22 cellular contexts compared by ENCODE assay signal in the genomic region with DNA sequence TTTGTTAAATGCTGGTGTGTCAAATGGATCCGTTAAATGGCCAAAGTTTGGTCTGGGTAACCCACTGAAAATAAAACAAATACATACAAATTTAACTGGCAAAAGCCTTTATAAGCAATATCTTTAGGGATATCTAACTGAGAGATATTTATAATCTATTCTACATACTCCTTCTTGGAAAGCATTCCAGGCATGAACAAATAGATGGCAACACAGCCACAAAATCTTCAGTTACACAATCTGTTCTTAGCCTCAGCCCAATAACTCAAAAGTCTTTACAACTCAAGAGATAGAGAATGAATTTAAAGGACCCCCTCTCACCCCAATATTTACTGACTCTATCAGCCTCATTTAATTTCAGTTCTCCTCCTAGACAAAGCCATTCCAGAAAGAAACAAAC.
"Had no signal": no experiment of that assay in that cellular context is flagged by ENCODE, and none has a peak within 500 bp of the region (broad histone marks: within the 10 kb centered on the region; RNA-seq: fewer than 3 reads in every experiment).

No MANE protein-coding gene starts in this region.

- H3K27ac Mint-ChIP-seq: activated naive CD4-positive, alpha-beta T cell treated with anti-CD3 and anti-CD28 coated beads, Interleukin-2, amount 50 U/mL, for 24 hours; natural killer cell; stimulated activated memory B cell treated with anti-CD40 and anti-IgM and Interleukin-4, amounts not matched to agents 10 μg/mL and 1 μg/mL and 100 μg/mL, for 72 hours; type B pancreatic cell had no signal

- H3K9me3 Mint-ChIP-seq: activated naive CD4-positive, alpha-beta T cell treated with anti-CD3 and anti-CD28 coated beads, Interleukin-2, amount 50 U/mL, for 24 hours; immature natural killer cell; natural killer cell; stimulated activated memory B cell treated with anti-CD40 and anti-IgM and Interleukin-4, amounts not matched to agents 10 μg/mL and 1 μg/mL and 100 μg/mL, for 72 hours; type B pancreatic cell had no signal

- DNase-seq: activated CD4-positive, alpha-beta T cell treated with anti-CD3 and anti-CD28 coated beads, Interleukin-2, amount 50 U/mL, for 1 hour; activated CD8-positive, alpha-beta memory T cell treated with anti-CD3 and anti-CD28 coated beads, Interleukin-2, amount 50 U/mL, for 48 hours; activated gamma-delta T cell; activated T-cell treated with anti-CD3 and anti-CD28 coated beads, Interleukin-2, amount 50 U/mL, for 48 hours; adrenal gland; dermis blood vessel endothelial cell; effector memory CD4-positive, alpha-beta T cell; gastrocnemius medialis; heart left ventricle; immature natural killer cell; left ventricle myocardium superior; natural killer cell; ovary; sigmoid colon; spleen; stimulated activated CD4-positive, alpha-beta T cell treated with anti-CD3 and anti-CD28 coated beads, Interleukin-4, amount 100 ng/mL, for 4 hours; testis had no signal

- H3K4me1 Mint-ChIP-seq: activated naive CD4-positive, alpha-beta T cell treated with anti-CD3 and anti-CD28 coated beads, Interleukin-2, amount 50 U/mL, for 24 hours; immature natural killer cell; natural killer cell; stimulated activated memory B cell treated with anti-CD40 and anti-IgM and Interleukin-4, amounts not matched to agents 10 μg/mL and 1 μg/mL and 100 μg/mL, for 72 hours had no signal

- H3K4me3 Mint-ChIP-seq: activated naive CD4-positive, alpha-beta T cell treated with anti-CD3 and anti-CD28 coated beads, Interleukin-2, amount 50 U/mL, for 24 hours; immature natural killer cell; natural killer cell; stimulated activated memory B cell treated with anti-CD40 and anti-IgM and Interleukin-4, amounts not matched to agents 10 μg/mL and 1 μg/mL and 100 μg/mL, for 72 hours; type B pancreatic cell had no signal

- H3K4me3 ChIP-seq: adrenal gland, cardiac muscle cell, esophagus muscularis mucosa, gastrocnemius medialis, heart left ventricle, ovary, sigmoid colon, spleen, testis had no signal

- ATAC-seq: gastrocnemius medialis; heart left ventricle; left ventricle myocardium superior; natural killer cell; stimulated activated memory B cell treated with anti-CD40 and anti-IgM and Interleukin-4, amounts not matched to agents 10 μg/mL and 1 μg/mL and 100 μg/mL, for 72 hours had no signal

- H3K27me3 Mint-ChIP-seq: activated naive CD4-positive, alpha-beta T cell treated with anti-CD3 and anti-CD28 coated beads, Interleukin-2, amount 50 U/mL, for 24 hours; stimulated activated memory B cell treated with anti-CD40 and anti-IgM and Interleukin-4, amounts not matched to agents 10 μg/mL and 1 μg/mL and 100 μg/mL, for 72 hours; type B pancreatic cell had no signal
